In the genomic region with DNA sequence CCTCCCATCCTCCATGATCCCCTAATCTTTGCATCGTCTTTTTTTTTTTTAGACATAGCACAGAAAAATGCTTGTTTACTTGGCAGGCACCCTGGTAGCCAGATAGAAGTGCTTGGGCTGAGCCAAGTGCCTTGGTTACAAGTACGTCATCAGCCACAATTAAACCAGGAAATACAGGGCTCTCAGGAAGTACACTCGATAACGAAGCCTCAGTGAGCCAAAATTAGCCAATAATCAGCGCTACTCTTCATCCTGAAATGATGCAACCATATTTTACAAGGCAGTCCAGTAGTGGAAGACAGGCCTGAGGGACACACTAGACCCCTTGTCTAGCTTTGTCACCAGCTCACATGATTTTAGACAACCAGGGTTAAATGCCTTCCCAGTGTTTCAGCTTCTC, we compare ENCODE assay signal across 9 cellular contexts.
A peak's percentile ranks its signal among the peaks of the same experiment; 100 is the strongest.
DNase-seq lines count a peak whose midpoint lies in the region; ATAC-seq and TF ChIP-seq lines count a peak whose summit lies in the region.
"Had no signal": no experiment of that assay in that cellular context is flagged by ENCODE, and none has a peak within 500 bp of the region (broad histone marks: within the 10 kb centered on the region; RNA-seq: fewer than 3 reads in every experiment).

No MANE protein-coding gene starts in this region.

- POLR2A ChIA-PET in OCI-LY7 (lab: Charles Lee), result interaction anchor here (0.6 kb wide), 1 partner anchor 401 kb away, joined by 3 read pairs; no protein-coding TSS in a partner anchor
- POLR2A ChIA-PET in activated CD4-positive, alpha-beta memory T cell treated with anti-CD3 and anti-CD28 coated beads for 36 hours (lab: Charles Lee), result no interaction called here

- H3K27ac Mint-ChIP-seq in activated CD4-positive, alpha-beta memory T cell treated with anti-CD3 and anti-CD28 coated beads for 36 hours, result no peak overlapping the region
- H3K27ac Mint-ChIP-seq: activated naive CD4-positive, alpha-beta T cell treated with anti-CD3 and anti-CD28 coated beads, Interleukin-2, amount 50 U/mL, for 24 hours had no signal

- H3K9me3 ChIP-seq in left ventricle myocardium inferior (replicated peaks) (peaks cover 32% of the 10 kb centered on the region), OCI-LY7 (ENCODE audit: low read length) (no peaks in the 10 kb centered on the region)

- H3K36me3 Mint-ChIP-seq in activated CD4-positive, alpha-beta memory T cell treated with anti-CD3 and anti-CD28 coated beads for 36 hours, result no peaks in the 10 kb centered on the region
- H3K36me3 Mint-ChIP-seq: activated naive CD4-positive, alpha-beta T cell treated with anti-CD3 and anti-CD28 coated beads, Interleukin-2, amount 50 U/mL, for 24 hours had no signal

- no peaks in the 10 kb centered on the region for H3K9me3 Mint-ChIP-seq in activated CD4-positive, alpha-beta memory T cell treated with anti-CD3 and anti-CD28 coated beads for 36 hours

- H3K27ac ChIP-seq in left ventricle myocardium inferior (replicated peaks) (peak overlapping the region; percentile 87), OCI-LY7 (ENCODE audit: low read depth, low read length, poor library complexity, severe bottlenecking) (no peak overlapping the region)

- no peak overlapping the region for H2AFZ ChIP-seq in OCI-LY7 (ENCODE audit: low read length)

- TF ChIP-seq CTCF in left ventricle myocardium inferior (IDR thresholded peaks at IDR 0.05; ENCODE audit: borderline replicate concordance) (no peak), OCI-LY7 (conservative IDR thresholded peaks at IDR 0.05; ENCODE audit: low read length) (no peak)

- H3K4me2 ChIP-seq in OCI-LY7 (ENCODE audit: low read length), result no peak overlapping the region

- no peak overlapping the region for H3K4me3 ChIP-seq in left ventricle myocardium inferior
- no peak overlapping the region for H3K4me3 ChIP-seq in OCI-LY7 (ENCODE audit: low read depth, low read length, poor library complexity, severe bottlenecking)

- H3K27me3 Mint-ChIP-seq in activated CD4-positive, alpha-beta memory T cell treated with anti-CD3 and anti-CD28 coated beads for 36 hours, result peaks cover 2% of the 10 kb centered on the region

- H3K9me2 ChIP-seq in OCI-LY7 (ENCODE audit: insufficient read depth, low read length), result no peaks in the 10 kb centered on the region

- DNase-seq in SK-MEL-5 (ENCODE audit: low read depth, low spot score), result peak; percentile 88
- DNase-seq in left ventricle myocardium inferior, result peak; percentile 21
- DNase-seq in superior temporal gyrus (ENCODE audit: extremely low spot score), result peak; percentile 56
- DNase-seq in OCI-LY7 (ENCODE audit: low spot score), result no peak
- DNase-seq in activated CD4-positive, alpha-beta memory T cell treated with anti-CD3 and anti-CD28 coated beads for 36 hours, result no peak

- no peaks in the 10 kb centered on the region for H3K27me3 ChIP-seq in left ventricle myocardium inferior (ENCODE audit: low read depth)

- in situ Hi-C loops in SK-MEL-5 (cut with HindIII; ENCODE audit: low pct_unique_long_range_greater_than_20kb, low sequenced_read_pairs), result no loop called here

- ATAC-seq in HG02588 (IDR thresholded peaks at IDR 0.05; ENCODE audit: unreplicated experiment) (peak; percentile 43), GM21381 (IDR thresholded peaks at IDR 0.05; ENCODE audit: unreplicated experiment) (no peak), HG03469 (IDR thresholded peaks at IDR 0.05; ENCODE audit: unreplicated experiment) (no peak)

- no peaks in the 10 kb centered on the region for H3K79me2 ChIP-seq in OCI-LY7 (ENCODE audit: insufficient read depth, low read depth, low read length)

- intact Hi-C loops in left ventricle myocardium inferior (cut with micrococcal nuclease) (no loop called here), OCI-LY7 (cut with micrococcal nuclease; ENCODE audit: unreplicated experiment) (no loop called here)
- intact Hi-C loops in activated CD4-positive, alpha-beta memory T cell treated with anti-CD3 and anti-CD28 coated beads for 36 hours (cut with micrococcal nuclease), result no loop called here

- no peaks in the 10 kb centered on the region for H4K20me1 ChIP-seq in OCI-LY7 (ENCODE audit: insufficient read depth, low read length)

- H3K36me3 ChIP-seq in left ventricle myocardium inferior (no peaks in the 10 kb centered on the region), OCI-LY7 (ENCODE audit: insufficient read depth, low read length) (no peaks in the 10 kb centered on the region)

- CTCF ChIA-PET in OCI-LY7 (lab: Charles Lee; ENCODE audit: unreplicated experiment), result no interaction called here
- CTCF ChIA-PET in activated CD4-positive, alpha-beta memory T cell treated with anti-CD3 and anti-CD28 coated beads for 36 hours (lab: Charles Lee), result no interaction called here

- H3K4me1 ChIP-seq in left ventricle myocardium inferior (peaks cover 37% of the 10 kb centered on the region), OCI-LY7 (ENCODE audit: insufficient read depth, low read length, poor library complexity, severe bottlenecking) (no peaks in the 10 kb centered on the region)

- H3K4me1 Mint-ChIP-seq in activated CD4-positive, alpha-beta memory T cell treated with anti-CD3 and anti-CD28 coated beads for 36 hours (ENCODE audit: low read depth), result peaks cover 2% of the 10 kb centered on the region
- H3K4me1 Mint-ChIP-seq: activated naive CD4-positive, alpha-beta T cell treated with anti-CD3 and anti-CD28 coated beads, Interleukin-2, amount 50 U/mL, for 24 hours had no signal

- BruUV-seq in OCI-LY7 (replicated peaks; lab: Mats Ljungman, UMichigan), result no TSS peak

- H3K4me3 Mint-ChIP-seq in activated CD4-positive, alpha-beta memory T cell treated with anti-CD3 and anti-CD28 coated beads for 36 hours, result no peak overlapping the region
- H3K4me3 Mint-ChIP-seq: activated naive CD4-positive, alpha-beta T cell treated with anti-CD3 and anti-CD28 coated beads, Interleukin-2, amount 50 U/mL, for 24 hours had no signal

Comparison
In these comparisons a context has a peak if more than half of its experiments do, and no peak if none do; other contexts are left out.
1. DNase-seq: peak in SK-MEL-5 (single experiment), left ventricle myocardium inferior (single experiment) and superior temporal gyrus (single experiment); none in OCI-LY7 (single experiment) and activated CD4-positive, alpha-beta memory T cell treated with anti-CD3 and anti-CD28 coated beads for 36 hours (single experiment).